In genomic region chr3:125045965-125046364, GRCh38 we compare ENCODE assay signal across 1 cellular context.
TF ChIP-seq lines count a peak whose summit lies in the region.

No MANE protein-coding gene starts in this region.

TF ChIP-seq in SK-N-SH, 30 proteins besides CTCF, POLR2A, EP300 and RAD21 (continued from another document):
- TF ChIP-seq, protein P1, sequence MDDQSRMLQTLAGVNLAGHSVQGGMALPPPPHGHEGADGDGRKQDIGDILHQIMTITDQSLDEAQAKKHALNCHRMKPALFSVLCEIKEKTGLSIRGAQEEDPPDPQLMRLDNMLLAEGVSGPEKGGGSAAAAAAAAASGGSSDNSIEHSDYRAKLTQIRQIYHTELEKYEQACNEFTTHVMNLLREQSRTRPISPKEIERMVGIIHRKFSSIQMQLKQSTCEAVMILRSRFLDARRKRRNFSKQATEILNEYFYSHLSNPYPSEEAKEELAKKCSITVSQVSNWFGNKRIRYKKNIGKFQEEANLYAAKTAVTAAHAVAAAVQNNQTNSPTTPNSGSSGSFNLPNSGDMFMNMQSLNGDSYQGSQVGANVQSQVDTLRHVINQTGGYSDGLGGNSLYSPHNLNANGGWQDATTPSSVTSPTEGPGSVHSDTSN (IDR thresholded peaks at IDR 0.05): peak; percentile 30; the same call in 1 of the 2 replicates
- TF ChIP-seq, protein P2, sequence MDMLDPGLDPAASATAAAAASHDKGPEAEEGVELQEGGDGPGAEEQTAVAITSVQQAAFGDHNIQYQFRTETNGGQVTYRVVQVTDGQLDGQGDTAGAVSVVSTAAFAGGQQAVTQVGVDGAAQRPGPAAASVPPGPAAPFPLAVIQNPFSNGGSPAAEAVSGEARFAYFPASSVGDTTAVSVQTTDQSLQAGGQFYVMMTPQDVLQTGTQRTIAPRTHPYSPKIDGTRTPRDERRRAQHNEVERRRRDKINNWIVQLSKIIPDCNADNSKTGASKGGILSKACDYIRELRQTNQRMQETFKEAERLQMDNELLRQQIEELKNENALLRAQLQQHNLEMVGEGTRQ (IDR thresholded peaks at IDR 0.05; ENCODE audit: borderline replicate concordance, low read depth, low read length): no peak
- no peak for TF ChIP-seq RXRA (IDR thresholded peaks at IDR 0.05; ENCODE audit: borderline replicate concordance, low read depth)
- no peak for TF ChIP-seq YY1 (IDR thresholded peaks at IDR 0.05; ENCODE audit: low read depth)
- no peak for TF ChIP-seq MEF2A (IDR thresholded peaks at IDR 0.05; ENCODE audit: borderline replicate concordance, low read depth)
- TF ChIP-seq REST (IDR thresholded peaks at IDR 0.05; ENCODE audit: low read depth, low read length): no peak
